ENCODE assay signal across 8 cellular contexts in the genomic region with DNA sequence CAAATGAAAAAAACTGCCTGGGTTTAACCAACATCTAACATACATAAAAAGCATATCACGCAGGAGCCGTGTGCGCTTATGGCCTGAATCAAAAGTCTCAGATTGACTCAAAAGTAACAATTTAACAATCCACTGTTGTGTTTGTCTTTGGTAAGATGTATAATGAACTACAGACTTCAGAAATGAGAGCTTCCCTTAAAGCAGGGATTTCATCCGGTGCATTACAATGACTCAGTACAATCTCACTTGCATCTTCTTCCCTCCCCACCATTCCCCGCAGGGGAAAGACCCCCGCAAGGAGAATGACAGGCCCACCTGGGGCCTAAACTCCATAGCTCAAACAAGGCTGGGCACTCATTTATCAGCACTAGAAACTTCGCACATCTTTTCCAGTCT. TPM values are rescaled to one million over a fixed set of nuclear protein-coding genes. Genes with fewer than 3 reads are reported as not detected.
DNase-seq lines count a peak whose midpoint lies in the region; ATAC-seq, FAIRE-seq and TF ChIP-seq lines count a peak whose summit lies in the region.

No MANE protein-coding gene starts in this region.

- no peak for TF ChIP-seq EP300 in H1 (IDR thresholded peaks at IDR 0.05; ENCODE audit: borderline replicate concordance in 1 of 2, low read depth in 2 of 2, low read length in 2 of 2)

- H3K27me3 ChIP-seq in right atrium auricular region (no peaks in the 10 kb centered on the region), SJSA1 (replicated peaks) (no peaks in the 10 kb centered on the region), H1 (replicated peaks in 1 of 4; ENCODE audit: control insufficient read depth in 3 of 4, extremely low read depth in 1 of 4, insufficient read depth in 3 of 4, low read length in 3 of 4) (peaks cover 0 to 10% (median 8%) of the 10 kb centered on the region in 4 experiments; a peak in 5 of 7 replicates)

- H3K79me1 ChIP-seq in H1 (ENCODE audit: low read depth, low read length): no peaks in the 10 kb centered on the region; the same call in 1 of the 2 replicates

- no peak overlapping the region for H3K4ac ChIP-seq in H1 (replicated peaks; ENCODE audit: insufficient read length, low read depth, low read length)

- no peak overlapping the region for H4K5ac ChIP-seq in H1 (ENCODE audit: insufficient read length, low read depth, low read length)

- no peak overlapping the region for H3K23ac ChIP-seq in H1 (ENCODE audit: insufficient read length)

- H2BK5ac ChIP-seq in H1 (ENCODE audit: low read depth, low read length): no peak overlapping the region

- H2BK12ac ChIP-seq in H1 (ENCODE audit: low read depth, low read length): no peak overlapping the region

- H3K14ac ChIP-seq in H1 (ENCODE audit: insufficient read length): no peak overlapping the region

- H4K20me1 ChIP-seq in H1 (replicated peaks in 1 of 2; ENCODE audit: control insufficient read depth in 1 of 2, insufficient read depth in 2 of 2, low read length in 2 of 2): peaks cover 16 to 18% of the 10 kb centered on the region in 2 experiments

- H3K27me3 Mint-ChIP-seq in neural crest cell (ENCODE audit: low read depth): peaks cover 10% of the 10 kb centered on the region

- no peak for DNase-seq in right atrium auricular region (ENCODE audit: low spot score)
- no peak for DNase-seq in left ventricle myocardium superior
- DNase-seq in SJSA1 (ENCODE audit: low read depth in 1 of 2, low spot score in 2 of 2): no peak
- DNase-seq in H1 (ENCODE audit: low read depth in 1 of 2, low spot score in 2 of 2): no peak
- DNase-seq in neural crest cell (ENCODE audit: low read depth, low spot score): no peak
- no peak for DNase-seq in left lobe of liver (ENCODE audit: low spot score)
- DNase-seq in iPS-NIHi11 (ENCODE audit: low spot score): no peak

- 34% methylated on average over 7 of the region's 7 CpGs; no CpG with 5 or more reads in 1 of the 2 experiments for WGBS in H1 (ENCODE audit: extremely low coverage in 1 of 2, insufficient coverage in 1 of 2, insufficient read length in 1 of 2, insufficient replicate concordance in 2 of 2, low coverage in 1 of 2, low lambda C conversion rate in 2 of 2, missing lambda C conversion rate in 1 of 2), 2 experiments

- H3K36me3 ChIP-seq in right atrium auricular region (no peaks in the 10 kb centered on the region), SJSA1 (peaks cover 13% of the 10 kb centered on the region), H1 (ENCODE audit: control insufficient read depth in 2 of 4, insufficient read depth in 4 of 4, low read length in 3 of 4) (peaks cover 0 to 3% (median 0%) of the 10 kb centered on the region in 4 experiments; a peak in 1 of 8 replicates)

- H3K23me2 ChIP-seq in H1 (ENCODE audit: low read depth, low read length): peaks cover 12% of the 10 kb centered on the region

- no peak for FAIRE-seq in H1 (lab: Jason Lieb, UNC)

- TF ChIP-seq CTCF in right atrium auricular region (IDR thresholded peaks at IDR 0.05) (no peak), H1 (IDR thresholded peaks at IDR 0.05; ENCODE audit: control extremely low read depth in 1 of 3, insufficient read depth in 1 of 3, low read depth in 1 of 3, low read length in 3 of 3) (no peak), neural crest cell (conservative IDR thresholded peaks at IDR 0.05) (no peak)

- no peak overlapping the region for H3K18ac ChIP-seq in H1 (ENCODE audit: extremely low read depth, low read length)

- POLR2A ChIA-PET in H1 (lab: Charles Lee; ENCODE audit: partially characterized antibody): interaction anchor here (0.7 kb wide), 1 partner anchor 211 kb away, joined by 3 read pairs; no protein-coding TSS in a partner anchor

- H2AK5ac ChIP-seq in H1 (ENCODE audit: low read depth, low read length): no peak overlapping the region

- H3K9me3 ChIP-seq in right atrium auricular region: no peaks in the 10 kb centered on the region
- no peaks in the 10 kb centered on the region for H3K9me3 ChIP-seq in SJSA1 (replicated peaks)
- H3K9me3 ChIP-seq in H1 (ENCODE audit: insufficient read depth in 2 of 2, low read depth in 1 of 2, low read length in 1 of 2): no peaks in the 10 kb centered on the region

- no peak overlapping the region for H3K56ac ChIP-seq in H1 (replicated peaks; ENCODE audit: insufficient read length, low read depth, low read length)

- H3K9me3 Mint-ChIP-seq in neural crest cell: no peaks in the 10 kb centered on the region

- no peak overlapping the region for H4K8ac ChIP-seq in H1 (ENCODE audit: extremely low read depth, insufficient read depth, low read length)

- H3K4me1 ChIP-seq in right atrium auricular region (peaks cover 0 to 32% of the 10 kb centered on the region in 2 donors), SJSA1 (replicated peaks) (peaks cover 5% of the 10 kb centered on the region; the same call in 1 of the 2 replicates), H1 (replicated peaks in 1 of 4; ENCODE audit: control insufficient read depth in 3 of 4, insufficient read depth in 4 of 4, low read length in 3 of 4) (peaks cover 2 to 10% (median 4%) of the 10 kb centered on the region in 4 experiments; a peak in 6 of 7 replicates)

- peak overlapping the region in 2 of 4 experiments; percentile 23 to 36; a peak in 3 of 7 replicates for H3K9ac ChIP-seq in H1 (replicated peaks in 1 of 4; ENCODE audit: extremely low read depth in 1 of 4, low read depth in 3 of 4, low read length in 3 of 4)

- no peak overlapping the region for H4K91ac ChIP-seq in H1 (replicated peaks; ENCODE audit: insufficient read length, low read length)

- H2AFZ ChIP-seq in H1 (ENCODE audit: low read length): no peak overlapping the region

- no peak overlapping the region for H2BK15ac ChIP-seq in H1 (ENCODE audit: low read length)

- TF ChIP-seq POLR2A in H1 (IDR thresholded peaks at IDR 0.05; ENCODE audit: control extremely low read depth in 1 of 2, low read depth in 2 of 2, low read length in 2 of 2): no peak

- H3K27ac Mint-ChIP-seq in neural crest cell (ENCODE audit: unreplicated experiment): peak overlapping the region; percentile 97

- peaks cover 35% of the 10 kb centered on the region for H3K4me1 Mint-ChIP-seq in neural crest cell

- H3K79me2 ChIP-seq in H1 (ENCODE audit: control insufficient read depth in 1 of 2, insufficient read depth in 2 of 2, low read length in 2 of 2): peaks cover 0 to 54% of the 10 kb centered on the region in 2 experiments; a peak in 3 of 4 replicates

- H3K27ac ChIP-seq in right atrium auricular region: peak overlapping the region; percentile 86 to 97
- peak overlapping the region; percentile 79 for H3K27ac ChIP-seq in SJSA1
- H3K27ac ChIP-seq in H1 (ENCODE audit: low read depth, low read length): no peak overlapping the region

- CTCF ChIA-PET in H1 (lab: Charles Lee; ENCODE audit: partially characterized antibody): no interaction called here

- no peak for ATAC-seq in left ventricle myocardium superior
- ATAC-seq in HG02884 (IDR thresholded peaks at IDR 0.05; ENCODE audit: unreplicated experiment): peak; percentile 23
- no peak for ATAC-seq in left lobe of liver

- intact Hi-C loops in left ventricle myocardium superior (cut with micrococcal nuclease): no loop called here

- no peak overlapping the region for H2BK120ac ChIP-seq in H1 (replicated peaks; ENCODE audit: low read depth, low read length)

- H3K4me3 ChIP-seq in right atrium auricular region: peak overlapping the region; percentile 90 to 96
- peak overlapping the region; percentile 61 for H3K4me3 ChIP-seq in SJSA1
- peak overlapping the region; percentile 47 to 100 (median 90) for H3K4me3 ChIP-seq in H1 (ENCODE audit: extremely low read depth in 1 of 4, insufficient read depth in 2 of 4, low read depth in 3 of 4, low read length in 4 of 4)

- H2BK20ac ChIP-seq in H1 (ENCODE audit: low read length): no peak overlapping the region

- peak overlapping the region; percentile 93 for H3K4me3 Mint-ChIP-seq in neural crest cell

- TF ChIP-seq RAD21 in H1 (IDR thresholded peaks at IDR 0.05 in 1 of 2, conservative IDR thresholded peaks at IDR 0.05 in 1 of 2; ENCODE audit: low read depth in 2 of 2, low read length in 2 of 2): no peak

- H3K36me3 Mint-ChIP-seq in neural crest cell (ENCODE audit: low read depth): peaks cover 4% of the 10 kb centered on the region

- peak overlapping the region; percentile 90 to 94 for H3K4me2 ChIP-seq in H1 (ENCODE audit: insufficient read depth in 1 of 2, low read depth in 2 of 2, low read length in 2 of 2)

TF ChIP-seq in H1, 55 proteins besides CTCF, POLR2A, EP300 and RAD21 (continues in another document):
- no peak for TF ChIP-seq TCF12 (IDR thresholded peaks at IDR 0.05; ENCODE audit: low read depth, low read length)
- TF ChIP-seq SIN3A (conservative IDR thresholded peaks at IDR 0.05 in 1 of 2, IDR thresholded peaks at IDR 0.05 in 1 of 2; ENCODE audit: low read depth in 1 of 2, low read length in 2 of 2): 0 out of 4 replicates have a peak, but pooled peaks have one; percentile 16 to 38

RNA-seq across cellular contexts. Expression of a gene that starts 1.4 kb away (rescaled TPM):
- total RNA-seq in right atrium auricular region: 10 to 100 TPM; 65.7 to 66.0 TPM
- 51.6 TPM for total RNA-seq in left ventricle myocardium superior
- 59.8 and 83.5 TPM in 2 replicates for total RNA-seq in SJSA1 (2014; rRNA removed; shearing (Covaris generic))
- 66.2 and 68.8 TPM in 2 replicates for total RNA-seq in H1 (2021; fragmentation: NEBNext Ultra II Directional; extraction: Animal tissue kit (Norgen Biotek cat#: 25700))
- 85.6 and 92.7 TPM in 2 replicates for polyA plus RNA-seq in H1 (2011; rRNA removed)
- 65.6 TPM for polyA plus RNA-seq in H1 (2011; cell fraction: cytosol; rRNA removed)
- 153 TPM for polyA plus RNA-seq in H1 (2011; cell fraction: nucleus; rRNA removed)
- polyA plus RNA-seq in H1 (2012, experiment 1 of 2): 32.8 to 53.6 TPM (median 40.0 TPM) in 4 replicates
- polyA plus RNA-seq in H1 (2012, experiment 2 of 2): 3.5 TPM
- polyA plus RNA-seq in H1 (2013, experiment 1 of 2): 49.9 TPM
- polyA plus RNA-seq in H1 (2013, experiment 2 of 2): 51.6 TPM
- 317 and 380 TPM in 2 replicates for polyA minus RNA-seq in H1 (2011; rRNA and poly(A)+ RNA removed)
- 67.5 TPM for polyA minus RNA-seq in H1 (2011; cell fraction: cytosol; rRNA and poly(A)+ RNA removed)
- 193 TPM for polyA minus RNA-seq in H1 (2011; cell fraction: nucleus; rRNA and poly(A)+ RNA removed)
- total RNA-seq in neural crest cell: 89.8 and 90.5 TPM in 2 replicates
- 18.2 TPM for total RNA-seq in left lobe of liver
